In genomic region chr4:78235800-78236199, GRCh38 we compare ENCODE assay signal across 35 cellular contexts.
"Had no signal": no experiment of that assay in that cellular context is flagged by ENCODE, and none has a peak within 500 bp of the region (broad histone marks: within the 10 kb centered on the region; RNA-seq: fewer than 3 reads in every experiment).

No MANE protein-coding gene starts in this region.

- H3K4me1 Mint-ChIP-seq: activated CD4-positive, alpha-beta T cell treated with anti-CD3 and anti-CD28 coated beads for 36 hours; activated CD4-positive, alpha-beta T cell treated with anti-CD3 and anti-CD28 coated beads, Interleukin-2, amount 10 ng/mL, durations not matched to agents 24 days and 14 days; activated CD8-positive, alpha-beta memory T cell treated with anti-CD3 and anti-CD28 coated beads, Interleukin-2, amount 10 ng/mL, durations not matched to agents 7 days and 5 days; activated naive CD4-positive, alpha-beta T cell treated with anti-CD3 and anti-CD28 coated beads, Interleukin-2, amount 50 U/mL, for 24 hours; activated naive CD8-positive, alpha-beta T cell treated with anti-CD3 and anti-CD28 coated beads, Interleukin-2, amount 10 ng/mL, durations not matched to agents 7 days and 5 days; T-helper 17 cell had no signal

- H3K36me3 ChIP-seq: breast epithelium, gastrocnemius medialis, heart left ventricle, WERI-Rb-1 had no signal

- H3K36me3 Mint-ChIP-seq: activated CD4-positive, alpha-beta memory T cell treated with anti-CD3 and anti-CD28 coated beads for 36 hours; activated CD8-positive, alpha-beta memory T cell treated with anti-CD3 and anti-CD28 coated beads, Interleukin-2, amount 10 ng/mL, durations not matched to agents 7 days and 5 days; activated naive CD4-positive, alpha-beta T cell treated with anti-CD3 and anti-CD28 coated beads, Interleukin-2, amount 50 U/mL, for 24 hours; activated naive CD8-positive, alpha-beta T cell treated with anti-CD3 and anti-CD28 coated beads, Interleukin-2, amount 10 ng/mL, durations not matched to agents 7 days and 5 days; brain had no signal

- FAIRE-seq: colon, endothelial cell of umbilical vein had no signal

- H3K27ac ChIP-seq: breast epithelium, gastrocnemius medialis, heart left ventricle, WERI-Rb-1 had no signal

- DNase-seq: activated CD4-positive, alpha-beta memory T cell treated with anti-CD3 and anti-CD28 coated beads for 36 hours; activated CD4-positive, alpha-beta T cell treated with anti-CD3 and anti-CD28 coated beads for 36 hours; activated CD4-positive, alpha-beta T cell treated with anti-CD3 and anti-CD28 coated beads, Interleukin-2, amount 10 ng/mL, durations not matched to agents 24 days and 14 days; activated CD4-positive, CD25-positive, alpha-beta regulatory T cell; activated CD4-positive, CD25-positive, alpha-beta regulatory T cell treated with anti-CD3 and anti-CD28 coated beads, Interleukin-2, amount 50 U/mL, for 72 hours; activated CD8-positive, alpha-beta memory T cell treated with anti-CD3 and anti-CD28 coated beads, Interleukin-2, amount 10 ng/mL, durations not matched to agents 7 days and 5 days; activated CD8-positive, alpha-beta memory T cell treated with anti-CD3 and anti-CD28 coated beads, Interleukin-2, amount 50 U/mL, for 4 hours; activated CD8-positive, alpha-beta T cell treated with anti-CD3 and anti-CD28 coated beads, Interleukin-2, amount 10 ng/mL, durations not matched to agents 7 days and 5 days; activated effector memory CD4-positive, alpha-beta T cell treated with anti-CD3 and anti-CD28 coated beads, Interleukin-2, amount 50 U/mL, for 16 hours; activated naive CD4-positive, alpha-beta T cell treated with anti-CD3 and anti-CD28 coated beads for 36 hours; activated naive CD8-positive, alpha-beta T cell treated with anti-CD3 and anti-CD28 coated beads, Interleukin-2, amount 10 ng/mL, durations not matched to agents 7 days and 5 days; activated T-cell treated with anti-CD3 and anti-CD28 coated beads, Interleukin-2, amount 50 U/mL, for 1 hour; activated T-cell treated with anti-CD3 and anti-CD28 coated beads, Interleukin-2, amount 50 U/mL, for 48 hours; amniotic stem cell; aorta; cortex of kidney; dermis blood vessel endothelial cell; effector CD4-positive, alpha-beta T cell; effector memory CD8-positive, alpha-beta T cell; foreskin fibroblast; gastrocnemius medialis; glutamatergic neuron; heart left ventricle; T-helper 1 cell; T-helper 17 cell; T1000; WERI-Rb-1 had no signal

- H3K4me3 ChIP-seq: breast epithelium, gastrocnemius medialis, heart left ventricle had no signal

- H3K27me3 ChIP-seq: breast epithelium, gastrocnemius medialis, heart left ventricle had no signal

- H3K27ac Mint-ChIP-seq: activated CD4-positive, alpha-beta memory T cell treated with anti-CD3 and anti-CD28 coated beads for 36 hours; activated CD4-positive, alpha-beta T cell treated with anti-CD3 and anti-CD28 coated beads for 36 hours; activated CD4-positive, alpha-beta T cell treated with anti-CD3 and anti-CD28 coated beads, Interleukin-2, amount 10 ng/mL, durations not matched to agents 24 days and 14 days; activated CD8-positive, alpha-beta memory T cell treated with anti-CD3 and anti-CD28 coated beads, Interleukin-2, amount 10 ng/mL, durations not matched to agents 7 days and 5 days; activated CD8-positive, alpha-beta T cell treated with anti-CD3 and anti-CD28 coated beads, Interleukin-2, amount 10 ng/mL, durations not matched to agents 7 days and 5 days; activated naive CD4-positive, alpha-beta T cell treated with anti-CD3 and anti-CD28 coated beads for 36 hours; activated naive CD4-positive, alpha-beta T cell treated with anti-CD3 and anti-CD28 coated beads, Interleukin-2, amount 50 U/mL, for 24 hours; activated naive CD8-positive, alpha-beta T cell treated with anti-CD3 and anti-CD28 coated beads, Interleukin-2, amount 10 ng/mL, durations not matched to agents 7 days and 5 days; activated T-helper 1 cell treated with anti-CD3 and anti-CD28 coated beads, Interleukin-12 subunit alpha, Interleukin-12 subunit beta, Interleukin-2, Interleukin-4 antibody, amounts not matched to agents 30 ng/mL and 10 ng/mL and 1 ng/mL, durations not matched to agents 14 hours and 24 hours and 36 hours; activated T-helper 2 cell treated with anti-CD3 and anti-CD28 coated beads, Interferon-gamma antibody, Interleukin-2, Interleukin-4, amounts not matched to agents 10 μg/mL and 5 μg/mL and 100 μg/mL, durations not matched to agents 14 hours and 24 hours and 36 hours; brain; effector memory CD8-positive, alpha-beta T cell; T-helper 17 cell; T-helper 2 cell treated with Interferon-gamma antibody and Interleukin-4, amounts not matched to agents 5 μg/mL and 100 μg/mL, for 36 hours had no signal

- H3K4me3 Mint-ChIP-seq: activated CD4-positive, alpha-beta memory T cell treated with anti-CD3 and anti-CD28 coated beads for 36 hours; activated CD4-positive, alpha-beta T cell treated with anti-CD3 and anti-CD28 coated beads for 36 hours; activated CD4-positive, alpha-beta T cell treated with anti-CD3 and anti-CD28 coated beads, Interleukin-2, amount 10 ng/mL, durations not matched to agents 24 days and 14 days; activated CD8-positive, alpha-beta memory T cell treated with anti-CD3 and anti-CD28 coated beads, Interleukin-2, amount 10 ng/mL, durations not matched to agents 7 days and 5 days; activated CD8-positive, alpha-beta T cell treated with anti-CD3 and anti-CD28 coated beads, Interleukin-2, amount 10 ng/mL, durations not matched to agents 7 days and 5 days; activated naive CD4-positive, alpha-beta T cell treated with anti-CD3 and anti-CD28 coated beads for 36 hours; activated naive CD4-positive, alpha-beta T cell treated with anti-CD3 and anti-CD28 coated beads, Interleukin-2, amount 50 U/mL, for 24 hours; activated naive CD8-positive, alpha-beta T cell treated with anti-CD3 and anti-CD28 coated beads, Interleukin-2, amount 10 ng/mL, durations not matched to agents 7 days and 5 days; activated T-helper 1 cell treated with anti-CD3 and anti-CD28 coated beads, Interleukin-12 subunit alpha, Interleukin-12 subunit beta, Interleukin-2, Interleukin-4 antibody, amounts not matched to agents 30 ng/mL and 10 ng/mL and 1 ng/mL, durations not matched to agents 14 hours and 24 hours and 36 hours; brain; effector memory CD8-positive, alpha-beta T cell; T-helper 17 cell; T-helper 2 cell treated with Interferon-gamma antibody and Interleukin-4, amounts not matched to agents 5 μg/mL and 100 μg/mL, for 36 hours had no signal

- H3K4me1 ChIP-seq: breast epithelium, gastrocnemius medialis, heart left ventricle had no signal

- H3K27me3 Mint-ChIP-seq: activated CD4-positive, alpha-beta memory T cell treated with anti-CD3 and anti-CD28 coated beads for 36 hours; activated CD4-positive, alpha-beta T cell treated with anti-CD3 and anti-CD28 coated beads, Interleukin-2, amount 10 ng/mL, durations not matched to agents 24 days and 14 days; activated CD8-positive, alpha-beta memory T cell treated with anti-CD3 and anti-CD28 coated beads, Interleukin-2, amount 10 ng/mL, durations not matched to agents 7 days and 5 days; brain; effector memory CD8-positive, alpha-beta T cell had no signal

- ATAC-seq: activated CD4-positive, alpha-beta T cell treated with anti-CD3 and anti-CD28 coated beads for 36 hours; activated CD8-positive, alpha-beta memory T cell treated with anti-CD3 and anti-CD28 coated beads, Interleukin-2, amount 10 ng/mL, durations not matched to agents 7 days and 5 days; activated CD8-positive, alpha-beta T cell treated with anti-CD3 and anti-CD28 coated beads, Interleukin-2, amount 10 ng/mL, durations not matched to agents 7 days and 5 days; effector memory CD8-positive, alpha-beta T cell; gastrocnemius medialis; heart left ventricle; T-helper 17 cell had no signal

- H3K9me3 Mint-ChIP-seq: activated CD4-positive, alpha-beta memory T cell treated with anti-CD3 and anti-CD28 coated beads for 36 hours; activated CD4-positive, alpha-beta T cell treated with anti-CD3 and anti-CD28 coated beads, Interleukin-2, amount 10 ng/mL, durations not matched to agents 24 days and 14 days; activated naive CD4-positive, alpha-beta T cell treated with anti-CD3 and anti-CD28 coated beads for 36 hours; activated naive CD4-positive, alpha-beta T cell treated with anti-CD3 and anti-CD28 coated beads, Interleukin-2, amount 50 U/mL, for 24 hours; activated naive CD8-positive, alpha-beta T cell treated with anti-CD3 and anti-CD28 coated beads, Interleukin-2, amount 10 ng/mL, durations not matched to agents 7 days and 5 days; activated T-helper 1 cell treated with anti-CD3 and anti-CD28 coated beads, Interleukin-12 subunit alpha, Interleukin-12 subunit beta, Interleukin-2, Interleukin-4 antibody, amounts not matched to agents 30 ng/mL and 10 ng/mL and 1 ng/mL, durations not matched to agents 14 hours and 24 hours and 36 hours; activated T-helper 2 cell treated with anti-CD3 and anti-CD28 coated beads, Interferon-gamma antibody, Interleukin-2, Interleukin-4, amounts not matched to agents 10 μg/mL and 5 μg/mL and 100 μg/mL, durations not matched to agents 14 hours and 24 hours and 36 hours; brain; effector memory CD8-positive, alpha-beta T cell; T-helper 2 cell treated with Interferon-gamma antibody and Interleukin-4, amounts not matched to agents 5 μg/mL and 100 μg/mL, for 36 hours had no signal
